Comparison of ENCODE assay signal across 18 cellular contexts in genomic region chr16:78764478-78764877, GRCh38.
"Had no signal": no experiment of that assay in that cellular context is flagged by ENCODE, and none has a peak within 500 bp of the region (broad histone marks: within the 10 kb centered on the region; RNA-seq: fewer than 3 reads in every experiment).

No MANE protein-coding gene starts in this region.

- H3K27ac ChIP-seq: SJSA1, SK-N-MC had no signal

- DNase-seq: Karpas-422, KG1, MG63, NCI-H1436, NCI-H187, NCI-H2081 treated with DMSO at 0.1 percent for 48 hours, NCI-H2171, NCI-H226, NCI-H446, NCI-H510A, NCI-H524 treated with DMSO at 0.1 percent for 48 hours, NCI-H69, NCI-H774, Right ventricle myocardium superior, RPMI8226, SIG-M5 had no signal

- H3K4me1 ChIP-seq: SJSA1 had no signal

- H3K27me3 ChIP-seq: MG63, SJSA1 had no signal

- H3K36me3 ChIP-seq: MG63, SJSA1 had no signal

- H3K9me3 ChIP-seq: MG63 had no signal

- H3K4me3 ChIP-seq: MG63, SJSA1, SK-N-MC had no signal
